In the genomic region with DNA sequence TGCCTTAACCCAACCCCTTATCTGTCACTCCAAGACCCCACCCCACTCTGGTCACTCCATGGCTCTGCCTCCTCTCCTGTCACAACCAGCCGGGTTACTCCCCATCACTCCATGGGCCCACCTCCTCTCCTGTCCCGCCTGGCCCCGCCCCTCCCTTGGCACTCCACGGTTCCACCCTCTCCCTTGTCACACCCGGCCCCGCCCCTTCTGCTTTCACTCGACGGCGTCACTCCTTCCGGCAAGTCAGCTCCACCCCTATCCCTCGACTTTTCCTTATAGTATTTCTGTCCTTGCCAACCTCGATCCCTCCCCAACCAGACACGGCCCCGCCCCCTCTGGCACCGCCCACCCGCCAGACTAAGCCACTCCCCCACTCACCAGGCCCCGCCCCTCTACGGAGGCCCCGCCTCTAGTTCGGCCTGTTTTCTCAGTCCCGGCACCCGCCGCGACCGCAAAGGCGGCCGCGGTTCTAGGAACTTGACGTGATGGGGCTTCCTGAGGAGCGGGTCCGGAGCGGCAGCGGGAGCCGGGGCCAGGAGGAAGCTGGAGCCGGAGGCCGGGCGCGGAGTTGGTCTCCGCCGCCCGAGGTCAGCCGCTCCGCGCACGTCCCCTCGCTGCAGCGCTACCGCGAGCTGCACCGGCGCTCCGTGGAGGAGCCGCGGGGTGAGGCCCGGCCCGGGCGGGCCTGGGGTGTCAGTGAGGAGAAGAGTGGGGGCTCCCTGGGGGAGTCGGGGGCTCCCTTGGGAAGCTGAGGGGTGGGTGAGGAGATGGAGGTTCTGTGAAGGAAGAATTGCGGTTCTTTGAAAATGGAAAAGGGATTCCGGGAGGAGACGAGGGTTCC, we compare ENCODE assay signal across 8 cellular contexts. TPM values are rescaled to one million over a fixed set of nuclear protein-coding genes. Genes with fewer than 3 reads are reported as not detected.
DNase-seq lines count a peak whose midpoint lies in the region; ATAC-seq, FAIRE-seq and TF ChIP-seq lines count a peak whose summit lies in the region.

Gene ACSS2 (plus strand): TSS at position 452 of the 841 bp plus-strand sequence. CDS start 34 bp downstream, at position 486.

- in situ Hi-C loops in ACHN (cut with HindIII; ENCODE audit: low pct_ligation_motif_present, low pct_unique_long_range_greater_than_20kb, low sequenced_read_pairs), result no loop called here

- TF ChIP-seq CTCF in keratinocyte (optimal IDR thresholded peaks at IDR 0.05 in 1 of 3, IDR thresholded peaks at IDR 0.05 in 1 of 3, conservative IDR thresholded peaks at IDR 0.05 in 1 of 3; ENCODE audit: extremely low read depth in 1 of 3, insufficient read depth in 2 of 3, low read length in 3 of 3), result no peak

- H3K4me1 ChIP-seq in keratinocyte (ENCODE audit: control insufficient read depth, extremely low read depth, insufficient read depth, low read length), result peaks cover 27% of the 10 kb centered on the region

- H3K9me1 ChIP-seq in keratinocyte (ENCODE audit: control insufficient read depth, extremely low read depth, insufficient read depth, low read length), result peaks cover 5% of the 10 kb centered on the region

- ATAC-seq in GM18909 (IDR thresholded peaks at IDR 0.05; ENCODE audit: poor library complexity, unreplicated experiment), result peak; percentile 63
- peak; percentile 60 for ATAC-seq in HG03175 (IDR thresholded peaks at IDR 0.05; ENCODE audit: unreplicated experiment)

- no peaks in the 10 kb centered on the region for H3K9me3 ChIP-seq in keratinocyte (ENCODE audit: control insufficient read depth, low read depth, low read length)

- H3K79me2 ChIP-seq in keratinocyte (ENCODE audit: control insufficient read depth, insufficient read depth, low read length), result peaks cover 30% of the 10 kb centered on the region

- H3K9ac ChIP-seq in keratinocyte (ENCODE audit: control insufficient read depth, extremely low read depth, insufficient read depth, low read length), result peak within 1 kb of the TSS; percentile 89

- peak; percentile 95 for DNase-seq in ACHN
- peak; percentile 97 to 98 for DNase-seq in NCI-H446 (lab: John Stamatoyannopoulos, UW)
- peak; percentile 98 for DNase-seq in activated CD4-positive, CD25-positive, alpha-beta regulatory T cell treated with anti-CD3 and anti-CD28 coated beads, Interleukin-2, amount 50 U/mL, for 72 hours
- peak; percentile 85 to 86 for DNase-seq in cerebellar nuclear complex (lab: John Stamatoyannopoulos, UW)
- DNase-seq in keratinocyte (ENCODE audit: low read depth, low spot score), result peak; percentile 99
- peak; percentile 97 to 100 (median 98) for DNase-seq in stimulated activated CD4-positive, alpha-beta T cell treated with anti-CD3 and anti-CD28 coated beads, Interleukin-12 subunit alpha, Interleukin-12 subunit beta, amount 100 ng/mL, for 48 hours (ENCODE audit: low read depth in 2 of 3, low spot score in 1 of 3)

- peak within 1 kb of the TSS; percentile 77 for H3K27ac ChIP-seq in keratinocyte (ENCODE audit: control insufficient read depth, insufficient read depth, low read length)

- no peaks in the 10 kb centered on the region for H3K27me3 ChIP-seq in keratinocyte (ENCODE audit: control insufficient read depth, extremely low read depth, insufficient read depth, low read length)

- peak within 1 kb of the TSS; percentile 88 for H2AFZ ChIP-seq in keratinocyte (ENCODE audit: control insufficient read depth, low read length)

- dilution Hi-C loops in keratinocyte (cut with MboI; ENCODE audit: extremely low pct_ligation_motif_present, low sequenced_read_pairs), result no loop called here

- peak; percentile 71 for FAIRE-seq in keratinocyte (lab: Jason Lieb, UNC)

- peak within 1 kb of the TSS; percentile 86 to 96 (median 94) for H3K4me3 ChIP-seq in keratinocyte (ENCODE audit: control insufficient read depth in 2 of 3, extremely low read depth in 1 of 3, insufficient read depth in 2 of 3, low read depth in 1 of 3, low read length in 3 of 3)

- no peaks in the 10 kb centered on the region for H4K20me1 ChIP-seq in keratinocyte (ENCODE audit: control insufficient read depth, extremely low read depth, insufficient read depth, low read length)

- H3K4me2 ChIP-seq in keratinocyte (ENCODE audit: control insufficient read depth, extremely low read depth, insufficient read depth, low read depth, low read length), result peak within 1 kb of the TSS; percentile 93

- H3K36me3 ChIP-seq in keratinocyte (ENCODE audit: control insufficient read depth in 2 of 2, extremely low read depth in 1 of 2, insufficient read depth in 2 of 2, low read length in 2 of 2), result peaks cover 0 to 3% of the 10 kb centered on the region in 2 experiments

RNA-seq across cellular contexts. Expression of gene ACSS2, which starts in this region (rescaled TPM):
- 79.0 to 91.9 TPM (median 90.6 TPM) in 3 replicates for polyA plus RNA-seq in keratinocyte
- polyA plus RNA-seq in keratinocyte (2011; ENCODE audit: low read depth), result 35.9 TPM
- 54.8 and 62.6 TPM in 2 replicates for polyA plus RNA-seq in keratinocyte (2011; cell fraction: cytosol; rRNA removed)
- polyA plus RNA-seq in keratinocyte (2011; cell fraction: nucleus; rRNA removed), result 96.5 and 108 TPM in 2 replicates
- 45.3 and 70.1 TPM in 2 replicates for polyA plus RNA-seq in keratinocyte (2012; ENCODE audit: low replicate concordance)
- polyA minus RNA-seq in keratinocyte, result 178 to 350 TPM (median 181 TPM) in 3 replicates
- polyA minus RNA-seq in keratinocyte (2011; cell fraction: cytosol; rRNA and poly(A)+ RNA removed), result 115 TPM
- polyA minus RNA-seq in keratinocyte (2011; cell fraction: nucleus; rRNA and poly(A)+ RNA removed), result 63.4 and 83.8 TPM in 2 replicates

Comparison
In these comparisons a context has a peak if more than half of its experiments do, and no peak if none do; other contexts are left out.
1. Peak in every context shown above with its lines: DNase-seq, ATAC-seq, H3K4me3 ChIP-seq and H3K27ac ChIP-seq.